In the genomic region with DNA sequence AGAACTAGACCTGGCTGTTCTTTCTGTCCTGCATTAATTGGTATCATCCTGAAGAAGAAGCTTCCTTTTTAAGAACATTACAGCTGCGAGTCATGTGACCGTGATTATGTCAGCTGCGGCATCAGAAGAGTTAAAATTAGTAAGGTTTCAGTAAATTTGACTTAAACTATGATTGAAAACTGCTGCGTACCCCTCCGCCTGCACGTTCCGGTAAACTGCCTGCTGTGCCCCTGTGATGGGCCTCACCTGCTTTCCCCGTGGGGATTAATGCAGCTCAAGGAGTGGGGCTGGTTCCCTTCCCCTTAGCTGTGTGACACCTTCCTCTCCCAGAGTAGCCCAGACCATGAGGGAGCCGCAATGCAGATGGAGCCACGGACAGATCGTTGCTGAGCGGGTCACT, we compare ENCODE assay signal across 23 cellular contexts. TPM values are rescaled to one million over a fixed set of nuclear protein-coding genes. Genes with fewer than 3 reads are reported as not detected.
DNase-seq lines count a peak whose midpoint lies in the region; ATAC-seq and TF ChIP-seq lines count a peak whose summit lies in the region.
"Had no signal": no experiment of that assay in that cellular context is flagged by ENCODE, and none has a peak within 500 bp of the region (broad histone marks: within the 10 kb centered on the region; RNA-seq: fewer than 3 reads in every experiment).

No MANE protein-coding gene starts in this region.

- H3K4me3 ChIP-seq in H7 (ENCODE audit: insufficient read depth, low read depth, low read length) = no peak overlapping the region
- peak overlapping the region; percentile 74 for H3K4me3 ChIP-seq in OCI-LY3 (ENCODE audit: low read length)
- H3K4me3 ChIP-seq in CD8-positive, alpha-beta memory T cell (ENCODE audit: low read length) = no peak overlapping the region
- H3K4me3 ChIP-seq: esophagus muscularis mucosa had no signal

- H3K36me3 ChIP-seq in H7 (replicated peaks; ENCODE audit: control insufficient read depth, insufficient read depth, low read length) (no peaks in the 10 kb centered on the region), OCI-LY3 (replicated peaks; ENCODE audit: low read depth, low read length) (no peaks in the 10 kb centered on the region)
- H3K36me3 ChIP-seq in CD8-positive, alpha-beta memory T cell (ENCODE audit: insufficient read depth, low read length) = no peaks in the 10 kb centered on the region
- H3K36me3 ChIP-seq: esophagus muscularis mucosa had no signal

- TF ChIP-seq CTCF in OCI-LY3 (IDR thresholded peaks at IDR 0.05; ENCODE audit: low read depth, low read length) = no peak

- H3K4me3 Mint-ChIP-seq in CD8-positive, alpha-beta memory T cell = no peak overlapping the region
- H3K4me3 Mint-ChIP-seq: activated naive CD8-positive, alpha-beta T cell treated with anti-CD3 and anti-CD28 coated beads for 36 hours; brain; natural killer cell; type B pancreatic cell had no signal

- POLR2A ChIA-PET in CD8-positive, alpha-beta memory T cell (lab: Charles Lee) = no interaction called here

- H3K27me3 ChIP-seq in H7 (ENCODE audit: control insufficient read depth, insufficient read depth, low read length) (no peaks in the 10 kb centered on the region), OCI-LY3 (ENCODE audit: low read depth, low read length) (no peaks in the 10 kb centered on the region)
- no peaks in the 10 kb centered on the region for H3K27me3 ChIP-seq in CD8-positive, alpha-beta memory T cell (ENCODE audit: insufficient read depth, low read length, poor library complexity, severe bottlenecking)
- H3K27me3 ChIP-seq: esophagus muscularis mucosa had no signal

- no peak overlapping the region for H3K27ac Mint-ChIP-seq in CD8-positive, alpha-beta memory T cell
- H3K27ac Mint-ChIP-seq: activated naive CD8-positive, alpha-beta T cell treated with anti-CD3 and anti-CD28 coated beads for 36 hours; brain; natural killer cell; type B pancreatic cell had no signal

- peak overlapping the region; percentile 91 for H3K4me2 ChIP-seq in OCI-LY3 (ENCODE audit: low read length)

- ATAC-seq in HG03175 (IDR thresholded peaks at IDR 0.05; ENCODE audit: unreplicated experiment) = no peak
- ATAC-seq: HepG2; natural killer cell; stimulated activated naive CD8-positive, alpha-beta T cell treated with anti-CD3 and anti-CD28 coated beads, Interleukin-15, Interleukin-2, amounts not matched to agents 100 U/mL and 50 U/mL, for 24 hours had no signal

- H3K9me3 Mint-ChIP-seq in CD8-positive, alpha-beta memory T cell = no peaks in the 10 kb centered on the region
- H3K9me3 Mint-ChIP-seq: activated naive CD8-positive, alpha-beta T cell treated with anti-CD3 and anti-CD28 coated beads for 36 hours; brain; natural killer cell; type B pancreatic cell had no signal

- no peaks in the 10 kb centered on the region for H3K36me3 Mint-ChIP-seq in CD8-positive, alpha-beta memory T cell
- H3K36me3 Mint-ChIP-seq: activated naive CD8-positive, alpha-beta T cell treated with anti-CD3 and anti-CD28 coated beads for 36 hours; brain; natural killer cell; type B pancreatic cell had no signal

- peaks cover 84% of the 10 kb centered on the region for H3K4me1 ChIP-seq in OCI-LY3 (ENCODE audit: low read length)
- no peaks in the 10 kb centered on the region for H3K4me1 ChIP-seq in CD8-positive, alpha-beta memory T cell (ENCODE audit: insufficient read depth, low read length)

- H3K79me2 ChIP-seq in OCI-LY3 (ENCODE audit: low read length) = peaks cover 6% of the 10 kb centered on the region; the same call in 1 of the 2 replicates

- peaks cover 0 to 3% (median 2%) of the 10 kb centered on the region in 3 donors for H3K4me1 Mint-ChIP-seq in CD8-positive, alpha-beta memory T cell
- H3K4me1 Mint-ChIP-seq: activated naive CD8-positive, alpha-beta T cell treated with anti-CD3 and anti-CD28 coated beads for 36 hours had no signal

- peak; percentile 50 for DNase-seq in NCI-H82 (lab: John Stamatoyannopoulos, UW)
- DNase-seq in NCI-H82 treated with DMSO at 0.1 percent for 48 hours (lab: John Stamatoyannopoulos, UW; ENCODE audit: unreplicated experiment) = no peak
- DNase-seq in H7 = peak; percentile 46
- no peak for DNase-seq in CD8-positive, alpha-beta memory T cell
- DNase-seq in activated CD4-positive, CD25-positive, alpha-beta regulatory T cell (lab: John Stamatoyannopoulos, UW) = no peak
- DNase-seq in LoVo (ENCODE audit: low spot score) = no peak
- DNase-seq: activated naive CD8-positive, alpha-beta T cell treated with anti-CD3 and anti-CD28 coated beads for 36 hours; DMS 273 treated with DMSO at 0.1 percent for 48 hours; mammary epithelial cell; natural killer cell; NCI-H1048; NCI-H774; stimulated activated CD4-positive, alpha-beta T cell treated with anti-CD3 and anti-CD28 coated beads, Interleukin-12 subunit alpha, Interleukin-12 subunit beta, amount 100 ng/mL, for 4 hours; stimulated activated naive CD8-positive, alpha-beta T cell treated with anti-CD3 and anti-CD28 coated beads, Interleukin-15, Interleukin-2, amounts not matched to agents 100 U/mL and 50 U/mL, for 24 hours had no signal

- peak overlapping the region; percentile 77 for H3K27ac ChIP-seq in OCI-LY3 (ENCODE audit: low read length)
- H3K27ac ChIP-seq in CD8-positive, alpha-beta memory T cell (ENCODE audit: low read depth, low read length) = no peak overlapping the region
- H3K27ac ChIP-seq: 22Rv1, esophagus muscularis mucosa had no signal

- H3K27me3 Mint-ChIP-seq in CD8-positive, alpha-beta memory T cell = no peaks in the 10 kb centered on the region

- CTCF ChIA-PET in CD8-positive, alpha-beta memory T cell (lab: Charles Lee) = no interaction called here

- no peaks in the 10 kb centered on the region for H4K20me1 ChIP-seq in OCI-LY3 (ENCODE audit: insufficient read depth, low read length)

- peak overlapping the region; percentile 82 for H2AFZ ChIP-seq in OCI-LY3 (ENCODE audit: low read depth, low read length)

- no peaks in the 10 kb centered on the region for H3K9me3 ChIP-seq in OCI-LY3 (ENCODE audit: insufficient read depth, low read length)
- H3K9me3 ChIP-seq in CD8-positive, alpha-beta memory T cell (ENCODE audit: low read length) = no peaks in the 10 kb centered on the region
- H3K9me3 ChIP-seq: esophagus muscularis mucosa had no signal

- H3K9ac ChIP-seq in OCI-LY3 (ENCODE audit: low read length) = peak overlapping the region; percentile 69

RNA-seq across cellular contexts. Expression of gene MYO3B, which starts 36.1 kb away (rescaled TPM):
- 0.35 and 0.41 TPM in 2 replicates for total RNA-seq in H7 (2014; rRNA removed; shearing (Covaris generic))
- under 1 TPM; 0.18 to 0.33 TPM for total RNA-seq in CD8-positive, alpha-beta memory T cell
- 0.08 TPM for polyA plus RNA-seq in CD8-positive, alpha-beta memory T cell
- total RNA-seq: dermis microvascular lymphatic vessel endothelial cell, HepG2 had no signal
- polyA plus RNA-seq: BJ had no signal

Comparison
In these comparisons a context has a peak if more than half of its experiments do, and no peak if none do; other contexts are left out.
1. DNase-seq: peak in NCI-H82 (single experiment) and H7 (single experiment); none in NCI-H82 treated with DMSO at 0.1 percent for 48 hours (single experiment), CD8-positive, alpha-beta memory T cell (0 of 5), activated CD4-positive, CD25-positive, alpha-beta regulatory T cell (0 of 4) and LoVo (single experiment).